Comparison of ENCODE assay signal across 9 cellular contexts in the genomic region with DNA sequence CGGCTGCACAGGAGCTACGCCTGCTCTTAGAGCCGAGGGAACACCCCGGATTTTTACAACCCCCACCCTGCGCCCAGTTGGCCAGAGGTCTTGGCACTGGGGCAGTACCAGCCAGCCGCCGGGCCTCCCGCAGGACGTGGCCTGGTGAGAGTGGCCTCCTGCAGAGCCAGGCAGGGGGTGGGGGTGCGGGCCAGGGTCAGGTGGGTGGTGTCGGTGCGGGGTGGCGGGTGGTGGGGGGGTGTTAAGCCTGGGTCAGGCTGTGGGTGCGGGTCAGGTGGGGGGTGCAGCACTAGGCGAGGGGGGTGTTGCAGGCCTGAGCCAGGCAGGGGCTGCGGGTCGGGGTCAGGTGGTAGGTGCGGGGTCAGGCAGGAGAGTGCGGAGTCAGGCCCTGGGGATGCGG. TPM values are rescaled to one million over a fixed set of nuclear protein-coding genes. Genes with fewer than 3 reads are reported as not detected.
DNase-seq lines count a peak whose midpoint lies in the region; ATAC-seq, FAIRE-seq and TF ChIP-seq lines count a peak whose summit lies in the region.
"Had no signal": no experiment of that assay in that cellular context is flagged by ENCODE, and none has a peak within 500 bp of the region (broad histone marks: within the 10 kb centered on the region; RNA-seq: fewer than 3 reads in every experiment).

No MANE protein-coding gene starts in this region.

- TF ChIP-seq CTCF in AG04450 (IDR thresholded peaks at IDR 0.05; ENCODE audit: low read depth, low read length) (no peak), Loucy (conservative IDR thresholded peaks at IDR 0.05; ENCODE audit: low read length) (no peak), endodermal cell (conservative IDR thresholded peaks at IDR 0.05) (no peak)

- H3K36me3 Mint-ChIP-seq in endodermal cell (ENCODE audit: low read depth) = peaks cover 32% of the 10 kb centered on the region
- no peaks in the 10 kb centered on the region for H3K36me3 Mint-ChIP-seq in natural killer cell treated with Interleukin-12 subunit alpha and Interleukin-12 subunit beta and Interleukin-15 and Interleukin-18, amount 100 ng/mL, for 72 hours

- H3K9ac ChIP-seq in Loucy (ENCODE audit: low read depth, low read length, poor library complexity, severe bottlenecking) (peak overlapping the region; percentile 73), endodermal cell (ENCODE audit: extremely low read depth, low read length, poor library complexity, severe bottlenecking) (no peak overlapping the region)

- no peaks in the 10 kb centered on the region; the same call in 1 of the 2 replicates for H3K9me3 ChIP-seq in AG04450 (ENCODE audit: control insufficient read depth, insufficient read depth, low read length)
- no peaks in the 10 kb centered on the region for H3K9me3 ChIP-seq in Loucy (ENCODE audit: insufficient read depth, low read depth, low read length)
- H3K9me3 ChIP-seq in endodermal cell (ENCODE audit: control insufficient read depth, low read length) = no peaks in the 10 kb centered on the region

- no peaks in the 10 kb centered on the region for H3K9me2 ChIP-seq in Loucy (replicated peaks; ENCODE audit: low read depth, low read length)

- H3K4me1 Mint-ChIP-seq in endodermal cell = no peaks in the 10 kb centered on the region
- H3K4me1 Mint-ChIP-seq in natural killer cell treated with Interleukin-12 subunit alpha and Interleukin-12 subunit beta and Interleukin-15 and Interleukin-18, amount 100 ng/mL, for 72 hours (ENCODE audit: low read depth in 2 of 2) = peaks cover 6 to 9% of the 10 kb centered on the region in 2 donors

- H4K20me1 ChIP-seq in Loucy (ENCODE audit: insufficient read depth, low read length, poor library complexity, severe bottlenecking) = peaks cover 6% of the 10 kb centered on the region

- FAIRE-seq in H54 (lab: Jason Lieb, UNC) = no peak
- FAIRE-seq: TTC549 had no signal

- WGBS in endodermal cell (ENCODE audit: insufficient coverage in 1 of 2, insufficient read length in 1 of 2), 2 experiments = 53 to 82% methylated on average over 6 to 19 of the region's 20 CpGs

- H3K36me3 ChIP-seq in Loucy (ENCODE audit: insufficient read depth, low read length) = peaks cover 8% of the 10 kb centered on the region; the same call in 1 of the 2 replicates
- peaks cover 27% of the 10 kb centered on the region for H3K36me3 ChIP-seq in endodermal cell (ENCODE audit: control insufficient read depth, insufficient read depth, low read length)

- POLR2A ChIA-PET in AG04450 (lab: Yijun Ruan, JAX) = no interaction called here

- no peaks in the 10 kb centered on the region for H3K9me3 Mint-ChIP-seq in endodermal cell
- no peaks in the 10 kb centered on the region for H3K9me3 Mint-ChIP-seq in natural killer cell treated with Interleukin-12 subunit alpha and Interleukin-12 subunit beta and Interleukin-15 and Interleukin-18, amount 100 ng/mL, for 72 hours

- CTCF ChIA-PET in AG04450 (lab: Charles Lee) = no interaction called here

- peaks cover 38% of the 10 kb centered on the region for H3K27me3 Mint-ChIP-seq in endodermal cell (ENCODE audit: insufficient read depth)
- H3K27me3 Mint-ChIP-seq in natural killer cell treated with Interleukin-12 subunit alpha and Interleukin-12 subunit beta and Interleukin-15 and Interleukin-18, amount 100 ng/mL, for 72 hours = no peaks in the 10 kb centered on the region

- ATAC-seq in natural killer cell treated with Interleukin-12 subunit alpha and Interleukin-12 subunit beta and Interleukin-15 and Interleukin-18, amount 100 ng/mL, for 72 hours = no peak

- H3K4me2 ChIP-seq in Loucy (ENCODE audit: low read depth, low read length, poor library complexity, severe bottlenecking) = peak overlapping the region; percentile 81

- H3K79me2 ChIP-seq in Loucy (ENCODE audit: insufficient read depth, low read length) = peaks cover 19% of the 10 kb centered on the region

- no peak for TF ChIP-seq POLR2A in H54 (IDR thresholded peaks at IDR 0.05; ENCODE audit: low read depth, low read length)

- DNase-seq in AG04450 (ENCODE audit: low read depth, low spot score) (no peak), endodermal cell (no peak), H54 (ENCODE audit: insufficient read length, low spot score) (no peak), AG20443 (ENCODE audit: low spot score) (no peak), AG08395 (ENCODE audit: low spot score) (no peak), OCI-M2 (lab: John Stamatoyannopoulos, UW; ENCODE audit: unreplicated experiment) (no peak)
- DNase-seq in natural killer cell treated with Interleukin-12 subunit alpha and Interleukin-12 subunit beta and Interleukin-15 and Interleukin-18, amount 100 ng/mL, for 72 hours (ENCODE audit: low spot score) = no peak

- peak overlapping the region; percentile 72 for H3K4me3 Mint-ChIP-seq in endodermal cell
- peak overlapping the region; percentile 79 for H3K4me3 Mint-ChIP-seq in natural killer cell treated with Interleukin-12 subunit alpha and Interleukin-12 subunit beta and Interleukin-15 and Interleukin-18, amount 100 ng/mL, for 72 hours

- H3K4me3 ChIP-seq in AG04450 (ENCODE audit: low read depth, low read length) (peak overlapping the region; percentile 89), Loucy (ENCODE audit: low read length, poor library complexity, severe bottlenecking) (peak overlapping the region; percentile 72), endodermal cell (ENCODE audit: low read length) (peak overlapping the region; percentile 45)

- H3K27ac Mint-ChIP-seq in endodermal cell = no peak overlapping the region
- no peak overlapping the region for H3K27ac Mint-ChIP-seq in natural killer cell treated with Interleukin-12 subunit alpha and Interleukin-12 subunit beta and Interleukin-15 and Interleukin-18, amount 100 ng/mL, for 72 hours

- no peaks in the 10 kb centered on the region; the same call in 1 of the 2 replicates for H3F3A ChIP-seq in Loucy (ENCODE audit: low read depth)

- H3K4me1 ChIP-seq in Loucy (ENCODE audit: insufficient read depth, low read length, poor library complexity, severe bottlenecking) (peaks cover 20% of the 10 kb centered on the region), endodermal cell (ENCODE audit: control insufficient read depth, insufficient read depth, low read length) (no peaks in the 10 kb centered on the region)

- H2AFZ ChIP-seq in Loucy (ENCODE audit: low read length) = no peak overlapping the region

- H3K27me3 ChIP-seq in AG04450 (ENCODE audit: control insufficient read depth, insufficient read depth, low read length) (no peaks in the 10 kb centered on the region), Loucy (ENCODE audit: insufficient read depth, low read length, poor library complexity, severe bottlenecking) (no peaks in the 10 kb centered on the region), endodermal cell (ENCODE audit: control insufficient read depth, insufficient read depth, low read length, poor library complexity, severe bottlenecking) (peaks cover 37% of the 10 kb centered on the region)

- no peak overlapping the region for H3K27ac ChIP-seq in AG04450 (ENCODE audit: low read depth, low read length)
- H3K27ac ChIP-seq in endodermal cell (ENCODE audit: low read depth, low read length) = no peak overlapping the region

RNA-seq across cellular contexts. Expression of a gene that starts 0.6 kb away (rescaled TPM):
- 56.6 and 60.9 TPM in 2 replicates for polyA plus RNA-seq in AG04450 (2011; rRNA removed)
- polyA minus RNA-seq in AG04450 (2011; rRNA and poly(A)+ RNA removed) = 38.7 and 43.0 TPM in 2 replicates
- 100 to 1,000 TPM in 1 of 2 donors, 10 to 100 TPM in 1; 92.3 to 102 TPM for total RNA-seq in endodermal cell
- polyA plus RNA-seq in endodermal cell (2013, experiment 1 of 2) = 91.8 TPM
- 91.2 TPM for polyA plus RNA-seq in endodermal cell (2013, experiment 2 of 2)
- total RNA-seq in natural killer cell treated with Interleukin-12 subunit alpha and Interleukin-12 subunit beta and Interleukin-15 and Interleukin-18, amount 100 ng/mL, for 72 hours = 10 to 100 TPM; 44.5 to 52.7 TPM

RNA-seq across cellular contexts. Expression of a gene that starts 6.6 kb away (rescaled TPM):
- polyA plus RNA-seq in AG04450 (2011; rRNA removed) = 3.0 and 3.1 TPM in 2 replicates
- polyA minus RNA-seq in AG04450 (2011; rRNA and poly(A)+ RNA removed) = 2.0 and 3.0 TPM in 2 replicates
- 10 to 100 TPM in 1 of 2 donors, 1 to 10 TPM in 1; 9.7 to 11.1 TPM for total RNA-seq in endodermal cell
- 5.4 TPM for polyA plus RNA-seq in endodermal cell (2013, experiment 1 of 2)
- 5.5 TPM for polyA plus RNA-seq in endodermal cell (2013, experiment 2 of 2)
- 1 to 10 TPM; 2.0 to 2.1 TPM for total RNA-seq in natural killer cell treated with Interleukin-12 subunit alpha and Interleukin-12 subunit beta and Interleukin-15 and Interleukin-18, amount 100 ng/mL, for 72 hours

RNA-seq across cellular contexts. Expression of a gene that starts 14.7 kb away (rescaled TPM):
- polyA plus RNA-seq in AG04450 (2011; rRNA removed) = 17.8 and 24.3 TPM in 2 replicates
- polyA minus RNA-seq in AG04450 (2011; rRNA and poly(A)+ RNA removed) = 3.2 and 5.7 TPM in 2 replicates
- 10 to 100 TPM; 81.0 to 83.9 TPM for total RNA-seq in endodermal cell
- polyA plus RNA-seq in endodermal cell (2013, experiment 1 of 2) = 25.6 TPM
- polyA plus RNA-seq in endodermal cell (2013, experiment 2 of 2) = 26.4 TPM
- 10 to 100 TPM; 11.5 to 11.8 TPM for total RNA-seq in natural killer cell treated with Interleukin-12 subunit alpha and Interleukin-12 subunit beta and Interleukin-15 and Interleukin-18, amount 100 ng/mL, for 72 hours

RNA-seq across cellular contexts. Expression of a gene that starts 21.4 kb away (rescaled TPM):
- polyA plus RNA-seq in AG04450 (2011; rRNA removed) = 36.1 and 40.2 TPM in 2 replicates
- 34.9 and 45.7 TPM in 2 replicates for polyA minus RNA-seq in AG04450 (2011; rRNA and poly(A)+ RNA removed)
- 10 to 100 TPM; 71.3 to 86.0 TPM for total RNA-seq in endodermal cell
- polyA plus RNA-seq in endodermal cell (2013, experiment 1 of 2) = 46.8 TPM
- polyA plus RNA-seq in endodermal cell (2013, experiment 2 of 2) = 45.4 TPM
- total RNA-seq in natural killer cell treated with Interleukin-12 subunit alpha and Interleukin-12 subunit beta and Interleukin-15 and Interleukin-18, amount 100 ng/mL, for 72 hours = 100 to 1,000 TPM in 1 of 2 donors, 10 to 100 TPM in 1; 44.2 to 105 TPM

RNA-seq across cellular contexts. Expression of a gene that starts 25.3 kb away (rescaled TPM):
- not detected in 2 replicates for polyA plus RNA-seq in AG04450 (2011; rRNA removed)
- polyA minus RNA-seq in AG04450 (2011; rRNA and poly(A)+ RNA removed) = not detected in 2 replicates
- not detected for total RNA-seq in endodermal cell
- not detected for polyA plus RNA-seq in endodermal cell (2013, experiment 1 of 2)
- polyA plus RNA-seq in endodermal cell (2013, experiment 2 of 2) = not detected
- not detected for total RNA-seq in natural killer cell treated with Interleukin-12 subunit alpha and Interleukin-12 subunit beta and Interleukin-15 and Interleukin-18, amount 100 ng/mL, for 72 hours

Comparison
In these comparisons a context has a peak if more than half of its experiments do, and no peak if none do; other contexts are left out.
1. RNA of a gene that starts 14.7 kb away (total RNA-seq): 81.0 to 83.9 TPM in endodermal cell; 11.5 to 11.8 TPM in natural killer cell treated with Interleukin-12 subunit alpha and Interleukin-12 subunit beta and Interleukin-15 and Interleukin-18, amount 100 ng/mL, for 72 hours; every median in the first group is over 4 times any median in the second.
2. Peak in every context shown above with its lines, with median percentiles within 50 percentile points of each other: H3K4me3 ChIP-seq.